8 cellular contexts compared by ENCODE assay signal in genomic region chr1:40476924-40477679, GRCh38. TPM values are rescaled to one million over a fixed set of nuclear protein-coding genes. Genes with fewer than 3 reads are reported as not detected.
DNase-seq lines count a peak whose midpoint lies in the region; ATAC-seq, FAIRE-seq and TF ChIP-seq lines count a peak whose summit lies in the region.

ZFP69 (plus strand) TSS chr1:40477290; CDS start chr1:40479362, 2,072 bp downstream.

- H3K4me1 Mint-ChIP-seq in activated CD4-positive, alpha-beta memory T cell treated with anti-CD3 and anti-CD28 coated beads, Interleukin-2, amount 10 ng/mL, durations not matched to agents 7 days and 5 days = peaks cover 17% of the 10 kb centered on the region
- peaks cover 12% of the 10 kb centered on the region for H3K4me1 Mint-ChIP-seq in memory B cell

- WGBS in ectodermal cell, 2 experiments = 1% methylated on average over 65 of the region's 65 CpGs

- H3K27ac Mint-ChIP-seq in activated CD4-positive, alpha-beta memory T cell treated with anti-CD3 and anti-CD28 coated beads, Interleukin-2, amount 10 ng/mL, durations not matched to agents 7 days and 5 days = peak within 1 kb of the TSS; percentile 36
- H3K27ac Mint-ChIP-seq in memory B cell = peak within 1 kb of the TSS; percentile 83

- ATAC-seq in HG02981 (IDR thresholded peaks at IDR 0.05; ENCODE audit: unreplicated experiment) (peak; percentile 71), memory B cell (ENCODE audit: low read depth) (peak; percentile 95), HG03378 (IDR thresholded peaks at IDR 0.05; ENCODE audit: unreplicated experiment) (no peak)

- POLR2A ChIA-PET in activated CD4-positive, alpha-beta memory T cell treated with anti-CD3 and anti-CD28 coated beads, Interleukin-2, amount 10 ng/mL, durations not matched to agents 7 days and 5 days (lab: Charles Lee) = interaction anchor here (1.1 to 1.6 kb wide), 3 partner anchors 15 to 27 kb away, joined by 3 to 6 read pairs (median 3); partner anchors contain the start of gene ZFP69B

- peaks cover 53% of the 10 kb centered on the region for H3K9me3 Mint-ChIP-seq in activated CD4-positive, alpha-beta memory T cell treated with anti-CD3 and anti-CD28 coated beads, Interleukin-2, amount 10 ng/mL, durations not matched to agents 7 days and 5 days
- H3K9me3 Mint-ChIP-seq in memory B cell = peaks cover 19% of the 10 kb centered on the region

- peak within 1 kb of the TSS; percentile 56 for H3K4me3 ChIP-seq in ectodermal cell (ENCODE audit: insufficient read depth, low read depth, low read length)

- no peaks in the 10 kb centered on the region for H3K4me1 ChIP-seq in ectodermal cell (ENCODE audit: control insufficient read depth, insufficient read depth, low read length)

- H3K36me3 ChIP-seq in ectodermal cell (ENCODE audit: control insufficient read depth, insufficient read depth, low read length) = no peaks in the 10 kb centered on the region

- peak; percentile 78; the same call in 1 of the 2 replicates for TF ChIP-seq POLR2A in GM12892 (IDR thresholded peaks at IDR 0.05; ENCODE audit: low read depth, low read length)

- H3K36me3 Mint-ChIP-seq in activated CD4-positive, alpha-beta memory T cell treated with anti-CD3 and anti-CD28 coated beads, Interleukin-2, amount 10 ng/mL, durations not matched to agents 7 days and 5 days (ENCODE audit: low read depth) = peaks cover 62% of the 10 kb centered on the region
- peaks cover 24% of the 10 kb centered on the region for H3K36me3 Mint-ChIP-seq in memory B cell

- CTCF ChIA-PET in activated CD4-positive, alpha-beta memory T cell treated with anti-CD3 and anti-CD28 coated beads, Interleukin-2, amount 10 ng/mL, durations not matched to agents 7 days and 5 days (lab: Charles Lee) = interaction anchor here (1.5 kb wide), 1 partner anchor 55 kb away, joined by 6 read pairs; the partner anchor contains the start of gene ZNF684

- peak within 1 kb of the TSS; percentile 71 for H3K4me3 Mint-ChIP-seq in activated CD4-positive, alpha-beta memory T cell treated with anti-CD3 and anti-CD28 coated beads, Interleukin-2, amount 10 ng/mL, durations not matched to agents 7 days and 5 days
- peak within 1 kb of the TSS; percentile 94 for H3K4me3 Mint-ChIP-seq in memory B cell

- H3K27ac ChIP-seq in ectodermal cell (ENCODE audit: insufficient read depth, low read depth, low read length, poor library complexity, severe bottlenecking) = no peak within 1 kb of the TSS

- no peaks in the 10 kb centered on the region for H3K27me3 Mint-ChIP-seq in activated CD4-positive, alpha-beta memory T cell treated with anti-CD3 and anti-CD28 coated beads, Interleukin-2, amount 10 ng/mL, durations not matched to agents 7 days and 5 days
- no peaks in the 10 kb centered on the region for H3K27me3 Mint-ChIP-seq in memory B cell

- no peaks in the 10 kb centered on the region for H3K27me3 ChIP-seq in ectodermal cell (ENCODE audit: control insufficient read depth, insufficient read depth, low read length, poor library complexity, severe bottlenecking)

- no peaks in the 10 kb centered on the region for H3K9me3 ChIP-seq in ectodermal cell (ENCODE audit: control insufficient read depth, low read length)

- DNase-seq in GM12892 (ENCODE audit: insufficient read length) (peak; percentile 79), NCI-H460 (ENCODE audit: extremely low read depth, low read depth) (peak; percentile 40), memory B cell (ENCODE audit: low spot score in 2 of 2) (peak; percentile 57 to 59)
- DNase-seq in activated CD4-positive, alpha-beta memory T cell treated with anti-CD3 and anti-CD28 coated beads, Interleukin-2, amount 10 ng/mL, durations not matched to agents 7 days and 5 days = peak; percentile 72
- DNase-seq in stimulated activated CD8-positive, alpha-beta memory T cell treated with anti-CD3 and anti-CD28 coated beads, Interleukin-12 subunit alpha, Interleukin-12 subunit beta, amount 100 ng/mL, for 1 hour (ENCODE audit: low read depth) = peak; percentile 50

- FAIRE-seq in GM12892 (lab: Jason Lieb, UNC) = peak; percentile 80

RNA-seq across cellular contexts. Expression of gene ZFP69, which starts in this region (rescaled TPM):
- polyA plus RNA-seq in GM12892 (2012; ENCODE audit: missing spikeins) = 3.1 TPM
- total RNA-seq in NCI-H460 (2014; rRNA removed; shearing (Covaris generic)) = 5.1 and 6.0 TPM in 2 replicates
- polyA plus RNA-seq in NCI-H460 (2014; cell fraction: nucleus; rRNA removed) = 3.8 and 4.4 TPM in 2 replicates
- total RNA-seq in activated CD4-positive, alpha-beta memory T cell treated with anti-CD3 and anti-CD28 coated beads, Interleukin-2, amount 10 ng/mL, durations not matched to agents 7 days and 5 days = 1 to 10 TPM; 2.3 to 2.5 TPM
- polyA plus RNA-seq in ectodermal cell (2013, experiment 1 of 4) = 6.9 TPM
- 6.9 TPM for polyA plus RNA-seq in ectodermal cell (2013, experiment 2 of 4)
- 5.5 TPM for polyA plus RNA-seq in ectodermal cell (2013, experiment 3 of 4)
- 6.4 TPM for polyA plus RNA-seq in ectodermal cell (2013, experiment 4 of 4)
